In the genomic region with DNA sequence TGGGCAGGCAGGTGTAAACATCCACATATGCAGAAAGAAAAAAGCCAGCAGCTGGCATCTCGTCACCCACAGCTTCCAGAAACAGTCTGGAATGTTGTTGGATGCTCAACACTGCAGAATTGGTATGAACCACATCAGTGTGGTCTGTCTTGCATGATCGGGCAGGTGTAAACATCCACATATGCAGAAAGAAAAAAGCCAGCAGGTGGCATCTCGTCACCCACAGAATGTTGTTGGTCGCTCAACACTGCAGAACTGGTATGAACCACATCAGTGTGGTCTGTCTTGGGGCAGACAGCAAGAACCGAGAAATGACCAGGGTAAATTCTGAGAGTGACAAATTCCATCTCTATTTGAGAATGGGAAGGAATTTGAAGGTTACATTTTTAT, we compare ENCODE assay signal across 9 cellular contexts. TPM values are rescaled to one million over a fixed set of nuclear protein-coding genes. Genes with fewer than 3 reads are reported as not detected.
DNase-seq lines count a peak whose midpoint lies in the region; ATAC-seq, FAIRE-seq and TF ChIP-seq lines count a peak whose summit lies in the region.
"Had no signal": no experiment of that assay in that cellular context is flagged by ENCODE, and none has a peak within 500 bp of the region (broad histone marks: within the 10 kb centered on the region; RNA-seq: fewer than 3 reads in every experiment).

No MANE protein-coding gene starts in this region.

- RAD21 ChIA-PET in GM12878 (lab: Charles Lee; ENCODE audit: unreplicated experiment), result interaction anchor here (1.0 to 6.1 kb wide), 21 partner anchors 9 to 658 kb away, joined by 3 to 47 read pairs (median 4); a partner anchor contains a TSS

- peak; percentile 41; the same call in 1 of the 2 replicates for TF ChIP-seq RAD21 in GM12878 (IDR thresholded peaks at IDR 0.05; ENCODE audit: insufficient read depth, low read depth, low read length)

- H3K36me3 Mint-ChIP-seq in endodermal cell (ENCODE audit: low read depth), result no peaks in the 10 kb centered on the region

- H3K27me3 ChIP-seq in GM12878 (replicated peaks in 1 of 2; ENCODE audit: control insufficient read depth in 2 of 2, insufficient read depth in 2 of 2, low read length in 1 of 2) (no peaks in the 10 kb centered on the region), prostate gland (replicated peaks; ENCODE audit: insufficient read depth) (no peaks in the 10 kb centered on the region), endodermal cell (ENCODE audit: control insufficient read depth, insufficient read depth, low read length, poor library complexity, severe bottlenecking) (peaks cover 11% of the 10 kb centered on the region)

- H3K9me3 Mint-ChIP-seq in endodermal cell, result no peaks in the 10 kb centered on the region

- TF ChIP-seq CTCF in GM12878 (IDR thresholded peaks at IDR 0.05 in 2 of 3, conservative IDR thresholded peaks at IDR 0.05 in 1 of 3; ENCODE audit: control insufficient read depth in 2 of 3, extremely low read depth in 1 of 3, insufficient read depth in 1 of 3, low read depth in 3 of 3, low read length in 3 of 3), result peak; percentile 18 to 52 (median 26); a peak in 3 of 6 replicates
- no peak for TF ChIP-seq CTCF in prostate gland (IDR thresholded peaks at IDR 0.05)
- no peak for TF ChIP-seq CTCF in endodermal cell (conservative IDR thresholded peaks at IDR 0.05)

- TF ChIP-seq POLR2A in GM12878 (IDR thresholded peaks at IDR 0.05; ENCODE audit: low read depth, low read length) (no peak), prostate gland (IDR thresholded peaks at IDR 0.05) (no peak)

- H2AFZ ChIP-seq in GM12878 (ENCODE audit: control insufficient read depth, low read depth, low read length), result no peak overlapping the region

- H3K4me2 ChIP-seq in GM12878 (ENCODE audit: control insufficient read depth, insufficient read depth), result no peak overlapping the region

- no peak overlapping the region for H3K27ac Mint-ChIP-seq in endodermal cell

- DNase-seq in NCI-H2107 treated with DMSO at 0.1 percent for 48 hours (lab: John Stamatoyannopoulos, UW; ENCODE audit: unreplicated experiment), result peak; percentile 4
- DNase-seq in NCI-H2107 (lab: John Stamatoyannopoulos, UW), result no peak
- DNase-seq in NAMALWA (ENCODE audit: low spot score), result peak; percentile 88
- peak; percentile 63 for DNase-seq in GM12878 (ENCODE audit: low read depth, low spot score)
- DNase-seq in NCI-H526 treated with DMSO at 0.1 percent for 48 hours (lab: John Stamatoyannopoulos, UW), result no peak
- no peak for DNase-seq in prostate gland (ENCODE audit: low spot score)
- DNase-seq in endodermal cell, result no peak

- H3K4me1 Mint-ChIP-seq in endodermal cell, result no peaks in the 10 kb centered on the region

- intact Hi-C loops in GM12878 (cut with micrococcal nuclease; ENCODE audit: unreplicated experiment) (loop anchor here (1.0 to 10.0 kb wide), 5 partner anchors 71 to 658 kb away; no protein-coding TSS in a partner anchor), prostate gland (cut with DNase I) (loop anchor here (10.0 kb wide), 1 partner anchor 228 kb away; no protein-coding TSS in a partner anchor)

- peak; percentile 92 for ATAC-seq in GM21786 (IDR thresholded peaks at IDR 0.05; ENCODE audit: unreplicated experiment)
- peak; percentile 97 for ATAC-seq in GM12878

- H3K9me3 ChIP-seq in GM12878 (replicated peaks; ENCODE audit: control insufficient read depth, insufficient read depth, low read length), result no peaks in the 10 kb centered on the region
- H3K9me3 ChIP-seq in prostate gland, result no peaks in the 10 kb centered on the region
- no peaks in the 10 kb centered on the region for H3K9me3 ChIP-seq in endodermal cell (ENCODE audit: control insufficient read depth, low read length)
- H3K9me3 ChIP-seq: thoracic aorta had no signal

- no peaks in the 10 kb centered on the region for H4K20me1 ChIP-seq in GM12878 (ENCODE audit: control insufficient read depth, insufficient read depth)

- H3K9ac ChIP-seq in GM12878 (ENCODE audit: control insufficient read depth, insufficient read depth, low read length), result no peak overlapping the region
- no peak overlapping the region for H3K9ac ChIP-seq in endodermal cell (ENCODE audit: extremely low read depth, low read length, poor library complexity, severe bottlenecking)

- H3K4me3 Mint-ChIP-seq in endodermal cell, result no peak overlapping the region

- SMC1A ChIA-PET in GM12878 (lab: Charles Lee; ENCODE audit: uncharacterized antibody, unreplicated experiment), result interaction anchor here (0.7 to 4.7 kb wide), 43 partner anchors 9 to 659 kb away, joined by 3 to 45 read pairs (median 4); a partner anchor contains a TSS

- TF ChIP-seq EP300 in GM12878 (IDR thresholded peaks at IDR 0.05; ENCODE audit: borderline replicate concordance in 1 of 2, control insufficient read depth in 1 of 2, low read depth in 2 of 2, low read length in 2 of 2), result peak in 1 of 2 experiments; percentile 30; a peak in 1 of 4 replicates

- no peak overlapping the region for H3K27ac ChIP-seq in GM12878 (ENCODE audit: control insufficient read depth, insufficient read depth)
- no peak overlapping the region for H3K27ac ChIP-seq in prostate gland
- H3K27ac ChIP-seq in endodermal cell (ENCODE audit: low read depth, low read length), result no peak overlapping the region
- H3K27ac ChIP-seq: thoracic aorta had no signal

- POLR2A ChIA-PET in GM12878 (lab: Charles Lee), result no interaction called here

- H3K36me3 ChIP-seq in GM12878 (ENCODE audit: control insufficient read depth in 2 of 2, insufficient read depth in 2 of 2, low read length in 1 of 2) (no peaks in the 10 kb centered on the region; a peak in 3 of 4 replicates), prostate gland (no peaks in the 10 kb centered on the region), endodermal cell (ENCODE audit: control insufficient read depth, insufficient read depth, low read length) (no peaks in the 10 kb centered on the region)
- H3K36me3 ChIP-seq: thoracic aorta had no signal

- in situ Hi-C loops in GM12878 (cut with MboI), result loop anchor here (5.0 to 25.0 kb wide), 3 partner anchors 70 to 662 kb away; no protein-coding TSS in a partner anchor

- H3K4me1 ChIP-seq in GM12878 (ENCODE audit: control insufficient read depth, insufficient read depth, low read length) (peaks cover 13% of the 10 kb centered on the region; the same call in 1 of the 2 replicates), prostate gland (replicated peaks) (no peaks in the 10 kb centered on the region), endodermal cell (ENCODE audit: control insufficient read depth, insufficient read depth, low read length) (no peaks in the 10 kb centered on the region)

- CTCF ChIA-PET in GM12878 (lab: Yijun Ruan, JAX), result interaction anchor here (0.7 to 10.1 kb wide), 51 partner anchors 8 to 660 kb away, joined by 3 to 118 read pairs (median 5); a partner anchor contains a TSS

- H3K79me2 ChIP-seq in GM12878 (ENCODE audit: control insufficient read depth, insufficient read depth, low read length), result peaks cover 46% of the 10 kb centered on the region

- WGBS in GM12878 (ENCODE audit: insufficient coverage, insufficient replicate concordance, low lambda C conversion rate, missing lambda C conversion rate), result 14% methylated on average over 5 of the region's 5 CpGs
- 57% methylated on average over 5 of the region's 5 CpGs for WGBS in prostate gland
- 83 to 84% methylated on average over 4 to 5 of the region's 5 CpGs for WGBS in endodermal cell (ENCODE audit: insufficient coverage in 1 of 2, insufficient read length in 1 of 2), 2 experiments

- BruUV-seq in GM12878 (replicated peaks; lab: Mats Ljungman, UMichigan), result no TSS peak

- no peak for FAIRE-seq in GM12878 (lab: Jason Lieb, UNC)

- H3K27me3 Mint-ChIP-seq in endodermal cell (ENCODE audit: insufficient read depth), result peaks cover 7% of the 10 kb centered on the region

- no peak overlapping the region for H3K4me3 ChIP-seq in GM12878
- H3K4me3 ChIP-seq in prostate gland, result no peak overlapping the region
- H3K4me3 ChIP-seq in endodermal cell (ENCODE audit: low read length), result no peak overlapping the region
- H3K4me3 ChIP-seq: thoracic aorta had no signal

TF ChIP-seq in GM12878, 131 proteins besides CTCF, POLR2A, EP300 and RAD21:
- TF ChIP-seq CHD4 (IDR thresholded peaks at IDR 0.05), result no peak
- 0 out of 2 replicates have a peak, but pooled peaks have one; percentile 21 for TF ChIP-seq DPF2 (IDR thresholded peaks at IDR 0.05)
- 0 out of 2 replicates have a peak, but pooled peaks have one; percentile 30 for TF ChIP-seq TCF3 (IDR thresholded peaks at IDR 0.05; ENCODE audit: borderline replicate concordance, insufficient read depth, low read depth, low read length)
- TF ChIP-seq MEF2B (IDR thresholded peaks at IDR 0.05; ENCODE audit: partially characterized antibody, poor library complexity, severe bottlenecking), result no peak
- peak; percentile 57 to 63; a peak in 3 of 4 replicates for TF ChIP-seq IKZF2 (IDR thresholded peaks at IDR 0.05)
- TF ChIP-seq RUNX3 (IDR thresholded peaks at IDR 0.05; ENCODE audit: low read length), result peak; percentile 70
- TF ChIP-seq IKZF1 (conservative IDR thresholded peaks at IDR 0.05), result peak; percentile 68
- peak; percentile 44; the same call in 1 of the 2 replicates for TF ChIP-seq SMC3 (IDR thresholded peaks at IDR 0.05; ENCODE audit: borderline replicate concordance, low read length)
- peak; percentile 81 for TF ChIP-seq PAX5 (IDR thresholded peaks at IDR 0.05; ENCODE audit: borderline replicate concordance, low read depth, low read length)

RNA-seq across cellular contexts. Expression of a gene that starts 39.6 kb away (rescaled TPM):
- 386 and 419 TPM in 2 replicates for total RNA-seq in GM12878 (2013; cell fraction: nucleolus; rRNA removed)
- 91.7 and 97.4 TPM in 2 replicates for total RNA-seq in GM12878 (2014; rRNA removed)
- total RNA-seq in GM12878 (2014; rRNA removed; fragmentation: Illumina TruSeq; extraction: Trizol), result 104 and 105 TPM in 2 replicates
- 81.5 and 90.8 TPM in 2 replicates for total RNA-seq in GM12878 (2021)
- polyA plus RNA-seq in GM12878 (2011; ENCODE audit: low read depth), result 21.0 TPM
- 120 and 130 TPM in 2 replicates for polyA plus RNA-seq in GM12878 (2011; rRNA removed)
- 58.3 and 79.4 TPM in 2 replicates for polyA plus RNA-seq in GM12878 (2011; cell fraction: cytosol; rRNA removed)
- 189 and 242 TPM in 2 replicates for polyA plus RNA-seq in GM12878 (2011; cell fraction: nucleus; rRNA removed)
- 32.8 and 44.7 TPM in 2 replicates for polyA plus RNA-seq in GM12878 (2012)
- 81.5 and 109 TPM in 2 replicates for polyA plus RNA-seq in GM12878 (2014; fragmentation: Illumina TruSeq; extraction: Trizol)
- polyA plus RNA-seq in GM12878 (2014; fragmentation: Nextera tagmentation; extraction: Ambion mirVana), result 10 to 100 TPM; 16.9 to 17.8 TPM
- 73.2 and 80.1 TPM in 2 replicates for polyA plus RNA-seq in GM12878 (2014; rRNA removed)
- 10 to 100 TPM; 31.0 to 37.5 TPM for polyA plus RNA-seq in GM12878 (2016; fragmentation: Nextera tagmentation; extraction: Ambion mirVana)
- 237 and 253 TPM in 2 replicates for polyA minus RNA-seq in GM12878 (2011; rRNA and poly(A)+ RNA removed)
- polyA minus RNA-seq in GM12878 (2011; cell fraction: cytosol; rRNA and poly(A)+ RNA removed), result 44.0 and 57.5 TPM in 2 replicates
- 159 and 286 TPM in 2 replicates for polyA minus RNA-seq in GM12878 (2011; cell fraction: nucleus; rRNA and poly(A)+ RNA removed)
- 1 to 10 TPM; 4.8 to 6.2 TPM for total RNA-seq in prostate gland
- total RNA-seq in endodermal cell, result 1 to 10 TPM in 1 of 2 donors, under 1 TPM in 1; 0.44 to 1.4 TPM
- polyA plus RNA-seq in endodermal cell (2013, experiment 1 of 2), result 1.8 TPM
- 3.0 TPM for polyA plus RNA-seq in endodermal cell (2013, experiment 2 of 2)

Comparison
In these comparisons a context has a peak if more than half of its experiments do, and no peak if none do; other contexts are left out.
1. DNase-seq: peak in NCI-H2107 treated with DMSO at 0.1 percent for 48 hours (single experiment), NAMALWA (single experiment) and GM12878 (single experiment); none in NCI-H2107 (single experiment), NCI-H526 treated with DMSO at 0.1 percent for 48 hours (single experiment), prostate gland (single experiment) and endodermal cell (single experiment).
2. CTCF ChIP-seq: peak in GM12878 (3 of 3); none in prostate gland (0 of 4) and endodermal cell (single experiment).
3. RNA of a gene that starts 39.6 kb away (total RNA-seq): 81.5 to 419 TPM in GM12878; 4.8 to 6.2 TPM in prostate gland and 0.44 to 1.4 TPM in endodermal cell; every median in the first group is over 10 times any median in the second.